9 cellular contexts compared by ENCODE assay signal in the genomic region with DNA sequence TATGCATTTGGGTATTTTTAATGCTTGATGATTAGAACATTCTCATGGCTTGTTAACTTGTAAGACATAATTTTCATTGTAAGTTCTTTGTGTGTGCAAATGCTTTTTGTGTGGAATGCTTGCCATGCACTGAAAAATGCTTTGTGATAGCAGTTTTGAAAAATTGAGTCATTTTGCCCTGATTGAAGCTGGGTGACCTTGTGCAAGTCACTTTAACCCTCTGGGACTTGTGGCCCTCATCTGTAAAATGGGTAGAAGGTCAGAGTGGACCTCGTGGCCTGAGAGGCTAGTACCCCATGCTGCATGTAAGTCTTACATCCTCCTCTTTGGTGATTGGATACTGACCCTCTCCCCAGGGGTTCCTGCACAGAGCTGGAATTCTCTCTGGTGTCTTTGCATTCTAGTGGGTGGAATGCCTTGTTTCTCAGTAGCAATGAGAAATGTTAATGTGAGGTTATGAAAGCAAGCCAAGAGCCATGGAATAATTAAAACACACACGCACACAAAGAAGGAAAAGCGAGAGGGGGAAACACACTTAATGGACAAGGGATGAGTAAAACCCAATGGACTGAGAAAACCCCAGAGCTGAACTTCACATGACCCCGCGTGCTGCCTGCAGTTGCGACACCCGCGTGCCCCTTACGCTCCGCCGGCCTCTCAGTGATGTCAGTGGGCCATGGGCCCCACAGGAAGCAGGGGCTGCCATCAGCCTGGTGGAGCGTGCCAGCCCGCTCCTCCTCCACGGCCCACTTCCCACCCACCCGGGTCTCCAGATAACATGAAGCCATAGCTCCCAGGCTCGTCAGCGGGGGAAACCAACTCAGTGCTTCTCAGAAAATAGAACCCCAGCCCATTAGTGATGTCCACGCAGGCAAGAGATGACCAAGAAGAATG. TPM values are rescaled to one million over a fixed set of nuclear protein-coding genes. Genes with fewer than 3 reads are reported as not detected.
DNase-seq lines count a peak whose midpoint lies in the region; ATAC-seq, FAIRE-seq and TF ChIP-seq lines count a peak whose summit lies in the region.
"Had no signal": no experiment of that assay in that cellular context is flagged by ENCODE, and none has a peak within 500 bp of the region (broad histone marks: within the 10 kb centered on the region; RNA-seq: fewer than 3 reads in every experiment).

No MANE protein-coding gene starts in this region.

- TF ChIP-seq POLR2A in A549 (IDR thresholded peaks at IDR 0.05; ENCODE audit: low read length): no peak

- in situ Hi-C loops in astrocyte of the cerebellum (cut with HindIII; ENCODE audit: low sequenced_read_pairs): loop anchor here (5.0 kb wide), 1 partner anchor 38 kb away; no protein-coding TSS in a partner anchor

- peak overlapping the region; percentile 92 to 93 for H3K27ac ChIP-seq in A549
- H3K27ac ChIP-seq: cardiac muscle cell had no signal

- ATAC-seq in A549 (peak; percentile 35 to 48), GM18909 (IDR thresholded peaks at IDR 0.05; ENCODE audit: poor library complexity, unreplicated experiment) (peak; percentile 73), GM21576 (IDR thresholded peaks at IDR 0.05; ENCODE audit: unreplicated experiment) (no peak)

- CTCF ChIA-PET in A549 (lab: Yijun Ruan, JAX): interaction anchor here (0.8 to 11.7 kb wide), 6 partner anchors 14 to 163 kb away, joined by 3 to 142 read pairs (median 4); no protein-coding TSS in a partner anchor

- POLR2A ChIA-PET in A549 (lab: Yijun Ruan, JAX): interaction anchor here (0.5 to 3.1 kb wide), 7 partner anchors 10 to 44 kb away, joined by 3 to 16 read pairs (median 4); a partner anchor contains a TSS

- 1% methylated on average over 18 of the region's 18 CpGs for WGBS in A549 (ENCODE audit: missing lambda C conversion rate)

- H3K4me1 ChIP-seq in A549: peaks cover 79% of the 10 kb centered on the region

- no peak for TF ChIP-seq CTCF in A549 (IDR thresholded peaks at IDR 0.05)
- TF ChIP-seq CTCF in astrocyte of the cerebellum (IDR thresholded peaks at IDR 0.05; ENCODE audit: low read depth, low read length, missing control alignments): no peak

- peak overlapping the region; percentile 72 for H3K4me2 ChIP-seq in A549

- peak; percentile 76 for FAIRE-seq in A549 (lab: Jason Lieb, UNC)

- H3K9me3 ChIP-seq in A549: peaks cover 16% of the 10 kb centered on the region

- peak; percentile 26 to 66; a peak in 4 of 5 replicates for TF ChIP-seq RAD21 in A549 (conservative IDR thresholded peaks at IDR 0.05 in 1 of 2, IDR thresholded peaks at IDR 0.05 in 1 of 2)

- DNase-seq in A549 (ENCODE audit: low read depth in 1 of 2, low spot score in 1 of 2) (peak; percentile 88 to 98), HS-5 (ENCODE audit: low read depth) (peak; percentile 88), astrocyte of the cerebellum (ENCODE audit: low read depth) (peak; percentile 100), medulla oblongata (ENCODE audit: extremely low spot score) (peak; percentile 61)
- DNase-seq in central memory CD4-positive, alpha-beta T cell: no peak
- DNase-seq in stimulated activated CD4-positive, alpha-beta T cell treated with anti-CD3 and anti-CD28 coated beads, Interleukin-1b, Interleukin-23, amount 100 ng/mL, for 48 hours: no peak

- TF ChIP-seq EP300 in A549 (IDR thresholded peaks at IDR 0.05): peak; percentile 97 to 100

- H3K4me3 ChIP-seq in A549 (no peak overlapping the region), astrocyte of the cerebellum (ENCODE audit: low read depth, low read length) (no peak overlapping the region)
- H3K4me3 ChIP-seq: cardiac muscle cell had no signal

TF ChIP-seq in A549, 52 proteins besides CTCF, POLR2A, EP300 and RAD21 (continues in another document):
- TF ChIP-seq ZFP36 (IDR thresholded peaks at IDR 0.05; ENCODE audit: borderline replicate concordance, partially characterized antibody) (no peak), JUN (IDR thresholded peaks at IDR 0.05) (peak; percentile 92 to 99; a peak in 4 of 5 replicates), KDM5A (IDR thresholded peaks at IDR 0.05) (no peak), ESRRA (IDR thresholded peaks at IDR 0.05; ENCODE audit: borderline replicate concordance, low read length) (peak; percentile 95; the same call in 1 of the 2 replicates), NR3C1 (IDR thresholded peaks at IDR 0.05) (no peak), POLR2AphosphoS2 (conservative IDR thresholded peaks at IDR 0.05; ENCODE audit: low read length) (no peak), ZSCAN20 (CRISPR knock-in tag; IDR thresholded peaks at IDR 0.05) (peak; percentile 82), FOSL2 (IDR thresholded peaks at IDR 0.05) (peak; percentile 83), FOSL2 (CRISPR knock-in tag; IDR thresholded peaks at IDR 0.05) (peak; percentile 96), HOXB13 (CRISPR knock-in tag; IDR thresholded peaks at IDR 0.05; ENCODE audit: low read depth) (peak; percentile 96), JUNB (IDR thresholded peaks at IDR 0.05) (peak; percentile 95), CBX2 (IDR thresholded peaks at IDR 0.05; ENCODE audit: borderline replicate concordance, low read depth) (no peak), PHF8 (IDR thresholded peaks at IDR 0.05; ENCODE audit: borderline replicate concordance, low read depth) (no peak), SMC3 (IDR thresholded peaks at IDR 0.05) (peak; percentile 68), KDM1A (IDR thresholded peaks at IDR 0.05; ENCODE audit: low read depth) (peak; percentile 94), RCOR1 (IDR thresholded peaks at IDR 0.05; ENCODE audit: low read depth, low read length) (peak; percentile 76; the same call in 1 of the 2 replicates), HEYL (CRISPR knock-in tag; IDR thresholded peaks at IDR 0.05) (peak; percentile 85; the same call in 1 of the 2 replicates)
- TF ChIP-seq, protein P1, sequence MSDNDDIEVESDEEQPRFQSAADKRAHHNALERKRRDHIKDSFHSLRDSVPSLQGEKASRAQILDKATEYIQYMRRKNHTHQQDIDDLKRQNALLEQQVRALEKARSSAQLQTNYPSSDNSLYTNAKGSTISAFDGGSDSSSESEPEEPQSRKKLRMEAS (IDR thresholded peaks at IDR 0.05): peak; percentile 98
- TF ChIP-seq, protein P2, sequence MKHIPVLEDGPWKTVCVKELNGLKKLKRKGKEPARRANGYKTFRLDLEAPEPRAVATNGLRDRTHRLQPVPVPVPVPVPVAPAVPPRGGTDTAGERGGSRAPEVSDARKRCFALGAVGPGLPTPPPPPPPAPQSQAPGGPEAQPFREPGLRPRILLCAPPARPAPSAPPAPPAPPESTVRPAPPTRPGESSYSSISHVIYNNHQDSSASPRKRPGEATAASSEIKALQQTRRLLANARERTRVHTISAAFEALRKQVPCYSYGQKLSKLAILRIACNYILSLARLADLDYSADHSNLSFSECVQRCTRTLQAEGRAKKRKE (CRISPR knock-in tag; IDR thresholded peaks at IDR 0.05; ENCODE audit: low read depth): peak; percentile 95
- TF ChIP-seq, protein P3, sequence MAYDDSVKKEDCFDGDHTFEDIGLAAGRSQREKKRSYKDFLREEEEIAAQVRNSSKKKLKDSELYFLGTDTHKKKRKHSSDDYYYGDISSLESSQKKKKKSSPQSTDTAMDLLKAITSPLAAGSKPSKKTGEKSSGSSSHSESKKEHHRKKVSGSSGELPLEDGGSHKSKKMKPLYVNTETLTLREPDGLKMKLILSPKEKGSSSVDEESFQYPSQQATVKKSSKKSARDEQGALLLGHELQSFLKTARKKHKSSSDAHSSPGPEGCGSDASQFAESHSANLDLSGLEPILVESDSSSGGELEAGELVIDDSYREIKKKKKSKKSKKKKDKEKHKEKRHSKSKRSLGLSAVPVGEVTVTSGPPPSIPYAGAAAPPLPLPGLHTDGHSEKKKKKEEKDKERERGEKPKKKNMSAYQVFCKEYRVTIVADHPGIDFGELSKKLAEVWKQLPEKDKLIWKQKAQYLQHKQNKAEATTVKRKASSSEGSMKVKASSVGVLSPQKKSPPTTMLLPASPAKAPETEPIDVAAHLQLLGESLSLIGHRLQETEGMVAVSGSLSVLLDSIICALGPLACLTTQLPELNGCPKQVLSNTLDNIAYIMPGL (CRISPR knock-in tag; IDR thresholded peaks at IDR 0.05; ENCODE audit: borderline replicate concordance): peak; percentile 55; the same call in 1 of the 2 replicates
- TF ChIP-seq, protein P4, sequence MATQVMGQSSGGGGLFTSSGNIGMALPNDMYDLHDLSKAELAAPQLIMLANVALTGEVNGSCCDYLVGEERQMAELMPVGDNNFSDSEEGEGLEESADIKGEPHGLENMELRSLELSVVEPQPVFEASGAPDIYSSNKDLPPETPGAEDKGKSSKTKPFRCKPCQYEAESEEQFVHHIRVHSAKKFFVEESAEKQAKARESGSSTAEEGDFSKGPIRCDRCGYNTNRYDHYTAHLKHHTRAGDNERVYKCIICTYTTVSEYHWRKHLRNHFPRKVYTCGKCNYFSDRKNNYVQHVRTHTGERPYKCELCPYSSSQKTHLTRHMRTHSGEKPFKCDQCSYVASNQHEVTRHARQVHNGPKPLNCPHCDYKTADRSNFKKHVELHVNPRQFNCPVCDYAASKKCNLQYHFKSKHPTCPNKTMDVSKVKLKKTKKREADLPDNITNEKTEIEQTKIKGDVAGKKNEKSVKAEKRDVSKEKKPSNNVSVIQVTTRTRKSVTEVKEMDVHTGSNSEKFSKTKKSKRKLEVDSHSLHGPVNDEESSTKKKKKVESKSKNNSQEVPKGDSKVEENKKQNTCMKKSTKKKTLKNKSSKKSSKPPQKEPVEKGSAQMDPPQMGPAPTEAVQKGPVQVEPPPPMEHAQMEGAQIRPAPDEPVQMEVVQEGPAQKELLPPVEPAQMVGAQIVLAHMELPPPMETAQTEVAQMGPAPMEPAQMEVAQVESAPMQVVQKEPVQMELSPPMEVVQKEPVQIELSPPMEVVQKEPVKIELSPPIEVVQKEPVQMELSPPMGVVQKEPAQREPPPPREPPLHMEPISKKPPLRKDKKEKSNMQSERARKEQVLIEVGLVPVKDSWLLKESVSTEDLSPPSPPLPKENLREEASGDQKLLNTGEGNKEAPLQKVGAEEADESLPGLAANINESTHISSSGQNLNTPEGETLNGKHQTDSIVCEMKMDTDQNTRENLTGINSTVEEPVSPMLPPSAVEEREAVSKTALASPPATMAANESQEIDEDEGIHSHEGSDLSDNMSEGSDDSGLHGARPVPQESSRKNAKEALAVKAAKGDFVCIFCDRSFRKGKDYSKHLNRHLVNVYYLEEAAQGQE (IDR thresholded peaks at IDR 0.05): 0 out of 2 replicates have a peak, but pooled peaks have one; percentile 26
- TF ChIP-seq, protein P5, sequence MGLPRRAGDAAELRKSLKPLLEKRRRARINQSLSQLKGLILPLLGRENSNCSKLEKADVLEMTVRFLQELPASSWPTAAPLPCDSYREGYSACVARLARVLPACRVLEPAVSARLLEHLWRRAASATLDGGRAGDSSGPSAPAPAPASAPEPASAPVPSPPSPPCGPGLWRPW (IDR thresholded peaks at IDR 0.05): peak; percentile 84

RNA-seq across cellular contexts. Expression of a gene that starts 44.0 kb away (rescaled TPM):
- 77.2 and 101 TPM in 2 replicates for polyA plus RNA-seq in A549 (2011; rRNA removed)
- 116 and 161 TPM in 2 replicates for polyA plus RNA-seq in A549 (2012; cell fraction: cytosol; rRNA removed)
- polyA plus RNA-seq in A549 (2012; cell fraction: nucleus; rRNA removed): 256 and 267 TPM in 2 replicates
- 74.6 to 106 TPM (median 93.4 TPM) in 3 replicates for polyA plus RNA-seq in A549 (2017; fragmentation: RNase III; extraction: RNeasy Plus Mini Kit Qiagen cat#74134 plus additional on column Dnase treatment)
- polyA minus RNA-seq in A549 (2011; rRNA and poly(A)+ RNA removed): 138 and 158 TPM in 2 replicates

Comparison
In these comparisons a context has a peak if more than half of its experiments do, and no peak if none do; other contexts are left out.
1. DNase-seq: peak in A549 (2 of 2), HS-5 (single experiment), astrocyte of the cerebellum (single experiment) and medulla oblongata (single experiment); none in central memory CD4-positive, alpha-beta T cell (single experiment) and stimulated activated CD4-positive, alpha-beta T cell treated with anti-CD3 and anti-CD28 coated beads, Interleukin-1b, Interleukin-23, amount 100 ng/mL, for 48 hours (single experiment).